Comparison of ENCODE assay signal across 14 cellular contexts in genomic region chr3:69864751-69865150, GRCh38.
A peak's percentile ranks its signal among the peaks of the same experiment; 100 is the strongest.
DNase-seq lines count a peak whose midpoint lies in the region; ATAC-seq and TF ChIP-seq lines count a peak whose summit lies in the region.
"Had no signal": no experiment of that assay in that cellular context is flagged by ENCODE, and none has a peak within 500 bp of the region (broad histone marks: within the 10 kb centered on the region; RNA-seq: fewer than 3 reads in every experiment).

No MANE protein-coding gene starts in this region.

- H3K4me3 ChIP-seq in left ventricle myocardium inferior, result no peak overlapping the region
- H3K4me3 ChIP-seq in muscle layer of duodenum (ENCODE audit: low read depth in 1 of 2, low read length in 2 of 2), result no peak overlapping the region
- H3K4me3 ChIP-seq: HAP-1 had no signal

- DNase-seq in left ventricle myocardium inferior (no peak), cardiac septum (ENCODE audit: low spot score) (no peak), SK-MEL-5 (ENCODE audit: low read depth, low spot score) (peak; percentile 19), NCI-H1417 treated with DMSO at 0.1 percent for 48 hours (lab: John Stamatoyannopoulos, UW) (no peak), middle frontal gyrus (ENCODE audit: extremely low spot score, low spot score) (no peak)
- no peak for DNase-seq in activated CD8-positive, alpha-beta memory T cell treated with anti-CD3 and anti-CD28 coated beads, Interleukin-2, amount 50 U/mL, for 48 hours
- DNase-seq: AML-193, NCI-H187 treated with DMSO at 0.1 percent for 48 hours, NCI-H526 treated with DMSO at 0.1 percent for 48 hours, SIG-M5 had no signal

- intact Hi-C loops in left ventricle myocardium inferior (cut with micrococcal nuclease), result no loop called here
- intact Hi-C loops in cardiac septum (cut with DNase I), result no loop called here

- ATAC-seq in GM21717 (IDR thresholded peaks at IDR 0.05; ENCODE audit: unreplicated experiment), result no peak

- H3K4me1 ChIP-seq in left ventricle myocardium inferior (peaks cover 57% of the 10 kb centered on the region), muscle layer of duodenum (ENCODE audit: control insufficient read depth in 1 of 2, insufficient read depth in 2 of 2, low read length in 2 of 2) (peaks cover 0 to 30% of the 10 kb centered on the region in 2 donors)

- in situ Hi-C loops in SK-MEL-5 (cut with HindIII; ENCODE audit: low pct_unique_long_range_greater_than_20kb, low sequenced_read_pairs), result loop anchor here (25.0 kb wide), 1 partner anchor 177 kb away; no protein-coding TSS in a partner anchor

- no peaks in the 10 kb centered on the region for H3K9me3 ChIP-seq in left ventricle myocardium inferior (replicated peaks)
- no peaks in the 10 kb centered on the region for H3K9me3 ChIP-seq in muscle layer of duodenum (ENCODE audit: control insufficient read depth in 1 of 2, low read length in 2 of 2)
- H3K9me3 ChIP-seq: HAP-1 had no signal

- H3K36me3 ChIP-seq in left ventricle myocardium inferior (no peaks in the 10 kb centered on the region), muscle layer of duodenum (ENCODE audit: control insufficient read depth in 1 of 2, insufficient read depth in 2 of 2, low read length in 2 of 2) (no peaks in the 10 kb centered on the region)
- H3K36me3 ChIP-seq: HAP-1 had no signal

- peak overlapping the region; percentile 88 for H3K27ac ChIP-seq in left ventricle myocardium inferior (replicated peaks)
- peak overlapping the region; percentile 43 for H3K27ac ChIP-seq in muscle layer of duodenum (ENCODE audit: low read length)
- H3K27ac ChIP-seq: HL-60 had no signal

- no peaks in the 10 kb centered on the region for H3K27me3 ChIP-seq in left ventricle myocardium inferior (ENCODE audit: low read depth)
- H3K27me3 ChIP-seq in muscle layer of duodenum (ENCODE audit: low read depth, low read length), result no peaks in the 10 kb centered on the region

- no peak for TF ChIP-seq CTCF in left ventricle myocardium inferior (IDR thresholded peaks at IDR 0.05; ENCODE audit: borderline replicate concordance)
